ENCODE assay signal across 18 cellular contexts in the genomic region with DNA sequence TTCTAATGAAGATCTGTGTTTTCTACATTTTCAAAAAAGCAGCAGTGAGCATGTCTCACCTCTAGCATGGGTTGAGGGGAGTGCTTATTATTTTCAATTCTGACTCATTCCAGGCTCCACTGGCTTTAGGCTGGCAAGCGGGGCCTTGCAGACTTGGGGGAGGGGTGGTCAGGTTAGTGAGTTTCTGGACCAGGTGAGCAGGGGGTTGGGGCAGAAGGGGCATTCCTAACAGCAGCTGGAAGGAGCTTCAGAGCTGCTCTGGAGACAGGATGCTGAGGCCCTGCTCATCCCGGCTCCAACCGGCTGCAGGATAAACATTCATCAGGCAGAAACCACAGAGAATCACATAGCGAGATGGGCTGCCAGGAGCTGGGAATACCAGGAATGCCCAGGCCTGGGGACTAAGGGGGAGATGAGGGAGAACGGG. TPM values are rescaled to one million over a fixed set of nuclear protein-coding genes. Genes with fewer than 3 reads are reported as not detected.
A peak's percentile ranks its signal among the peaks of the same experiment; 100 is the strongest.
DNase-seq lines count a peak whose midpoint lies in the region; ATAC-seq and TF ChIP-seq lines count a peak whose summit lies in the region.
"Had no signal": no experiment of that assay in that cellular context is flagged by ENCODE, and none has a peak within 500 bp of the region (broad histone marks: within the 10 kb centered on the region; RNA-seq: fewer than 3 reads in every experiment).

No MANE protein-coding gene starts in this region.

- H2BK5ac ChIP-seq in IMR-90 (ENCODE audit: low read depth, low read length, poor library complexity, severe bottlenecking): peak overlapping the region; percentile 85

- peak overlapping the region; percentile 83 for H3K4ac ChIP-seq in IMR-90 (ENCODE audit: low read depth, low read length)

- H3K4me3 ChIP-seq in IMR-90 (ENCODE audit: insufficient read depth, low read depth, low read length): no peak overlapping the region
- no peak overlapping the region for H3K4me3 ChIP-seq in mammary epithelial cell (replicated peaks in 1 of 3; ENCODE audit: insufficient read depth in 1 of 3, low read depth in 2 of 3, low read length in 3 of 3)
- H3K4me3 ChIP-seq: GM12878, K562, left ventricle myocardium inferior had no signal

- H2AK5ac ChIP-seq in IMR-90 (ENCODE audit: low read depth, low read length): peak overlapping the region; percentile 94

- peak overlapping the region; percentile 84 for H2BK120ac ChIP-seq in IMR-90 (ENCODE audit: low read depth, low read length)

- POLR2A ChIA-PET in IMR-90 (lab: Charles Lee; ENCODE audit: unreplicated experiment): no interaction called here

- no peak overlapping the region for H3K4me3 Mint-ChIP-seq in nephron
- no peak overlapping the region for H3K4me3 Mint-ChIP-seq in stimulated activated naive B cell treated with anti-CD40 and anti-IgM and Interleukin-4, amounts not matched to agents 10 μg/mL and 1 μg/mL and 100 μg/mL, for 72 hours

- CTCF ChIA-PET in IMR-90 (lab: Yijun Ruan, JAX): interaction anchor here (1.6 kb wide), 1 partner anchor 10 kb away, joined by 7 read pairs; no protein-coding TSS in a partner anchor
- CTCF ChIA-PET in mammary epithelial cell (lab: Charles Lee; ENCODE audit: low non-redundant PET): no interaction called here

- peak overlapping the region; percentile 64 for H3K14ac ChIP-seq in IMR-90 (replicated peaks; ENCODE audit: low read depth, low read length)

- H3K79me2 ChIP-seq in mammary epithelial cell (ENCODE audit: insufficient read depth, low read length): no peaks in the 10 kb centered on the region

- H3K4me1 ChIP-seq in IMR-90 (ENCODE audit: control insufficient read depth, insufficient read depth, low read length) (peaks cover 16% of the 10 kb centered on the region), mammary epithelial cell (ENCODE audit: insufficient read depth, low read length) (peaks cover 66% of the 10 kb centered on the region)
- H3K4me1 ChIP-seq: left ventricle myocardium inferior had no signal

- dilution Hi-C loops in IMR-90 (cut with HindIII; ENCODE audit: low sequenced_read_pairs, unreplicated experiment): no loop called here
- dilution Hi-C loops in mammary epithelial cell (cut with HindIII; ENCODE audit: low sequenced_read_pairs): loop anchor here (10.0 kb wide), 1 partner anchor 624 kb away; no protein-coding TSS in a partner anchor

- H2BK15ac ChIP-seq in IMR-90 (ENCODE audit: low read depth, low read length): peak overlapping the region; percentile 67; the same call in 2 of the 3 replicates

- H3K27me3 Mint-ChIP-seq in nephron (ENCODE audit: low read depth): peaks cover 19% of the 10 kb centered on the region
- peaks cover 38 to 42% of the 10 kb centered on the region in 2 donors for H3K27me3 Mint-ChIP-seq in stimulated activated naive B cell treated with anti-CD40 and anti-IgM and Interleukin-4, amounts not matched to agents 10 μg/mL and 1 μg/mL and 100 μg/mL, for 72 hours

- peak overlapping the region; percentile 81 for H2AK9ac ChIP-seq in IMR-90 (replicated peaks; ENCODE audit: low read depth, low read length, poor library complexity)

- peaks cover 11% of the 10 kb centered on the region for H3K9me1 ChIP-seq in IMR-90 (ENCODE audit: insufficient read depth, low read length)

- peak overlapping the region; percentile 81 for H2AFZ ChIP-seq in IMR-90 (replicated peaks; ENCODE audit: low read length, poor library complexity)
- peak overlapping the region; percentile 11 for H2AFZ ChIP-seq in mammary epithelial cell (ENCODE audit: low read depth, low read length)

- in situ Hi-C loops in IMR-90 (cut with MboI; ENCODE audit: low sequenced_read_pairs) (no loop called here), mammary epithelial cell (cut with MboI; ENCODE audit: low sequenced_read_pairs in 2 of 2) (no loop called here)

- H3K27ac Mint-ChIP-seq in nephron: peak overlapping the region; percentile 49 to 81 (median 69)
- no peak overlapping the region for H3K27ac Mint-ChIP-seq in stimulated activated naive B cell treated with anti-CD40 and anti-IgM and Interleukin-4, amounts not matched to agents 10 μg/mL and 1 μg/mL and 100 μg/mL, for 72 hours
- H3K27ac Mint-ChIP-seq: activated naive CD4-positive, alpha-beta T cell treated with anti-CD3 and anti-CD28 coated beads, Interleukin-2, amount 50 U/mL, for 72 hours; CD4-positive, CD25-positive, alpha-beta regulatory T cell had no signal

- H3K9ac ChIP-seq in IMR-90 (ENCODE audit: low read depth, low read length) (no peak overlapping the region), mammary epithelial cell (ENCODE audit: insufficient read depth, low read length) (peak overlapping the region; percentile 74)

- peak overlapping the region; percentile 62 for H3K18ac ChIP-seq in IMR-90 (ENCODE audit: low read depth, low read length)

- no peaks in the 10 kb centered on the region for H3K9me3 ChIP-seq in IMR-90 (ENCODE audit: control insufficient read depth, insufficient read depth, low read length)
- H3K9me3 ChIP-seq in mammary epithelial cell (replicated peaks; ENCODE audit: insufficient read depth, low read length): no peaks in the 10 kb centered on the region
- H3K9me3 ChIP-seq: left ventricle myocardium inferior had no signal

- DNase-seq in COLO668 (lab: John Stamatoyannopoulos, UW; ENCODE audit: unreplicated experiment) (peak; percentile 58), IMR-90 (peak; percentile 59), mammary epithelial cell (peak; percentile 83), NCI-H1694 (lab: John Stamatoyannopoulos, UW) (no peak)
- no peak for DNase-seq in activated CD4-positive, alpha-beta T cell treated with anti-CD3 and anti-CD28 coated beads for 1 hour
- no peak for DNase-seq in effector CD4-positive, alpha-beta T cell
- DNase-seq in stimulated activated naive B cell treated with anti-CD40 and anti-IgM and Interleukin-4, amounts not matched to agents 10 μg/mL and 1 μg/mL and 100 μg/mL, for 72 hours: no peak
- DNase-seq: CD4-positive, CD25-positive, alpha-beta regulatory T cell; cortex of kidney; left ventricle myocardium inferior; NCI-H2081 treated with DMSO at 0.1 percent for 48 hours; nucleus accumbens; OCI-M1 had no signal

- peak overlapping the region; percentile 87 for H2BK20ac ChIP-seq in IMR-90 (ENCODE audit: low read depth, low read length)

- WGBS in IMR-90 (ENCODE audit: extremely low coverage in 2 of 2, insufficient read length in 1 of 2), 2 experiments: no CpG with 5 or more reads among the region's 5 CpGs
- 4% methylated on average over 4 of the region's 5 CpGs for WGBS in mammary epithelial cell (ENCODE audit: low coverage, missing lambda C conversion rate)

- H3K56ac ChIP-seq in IMR-90 (ENCODE audit: extremely low read depth, insufficient read depth, low read length): peak overlapping the region; percentile 45; the same call in 1 of the 2 replicates

- H3K36me3 ChIP-seq in IMR-90 (ENCODE audit: control insufficient read depth, insufficient read depth, low read length) (no peaks in the 10 kb centered on the region), mammary epithelial cell (ENCODE audit: insufficient read depth, low read length) (no peaks in the 10 kb centered on the region)
- H3K36me3 ChIP-seq: left ventricle myocardium inferior had no signal

- no peaks in the 10 kb centered on the region for H3K9me3 Mint-ChIP-seq in nephron
- no peaks in the 10 kb centered on the region for H3K9me3 Mint-ChIP-seq in stimulated activated naive B cell treated with anti-CD40 and anti-IgM and Interleukin-4, amounts not matched to agents 10 μg/mL and 1 μg/mL and 100 μg/mL, for 72 hours
- H3K9me3 Mint-ChIP-seq: activated naive CD4-positive, alpha-beta T cell treated with anti-CD3 and anti-CD28 coated beads, Interleukin-2, amount 50 U/mL, for 72 hours; CD4-positive, CD25-positive, alpha-beta regulatory T cell had no signal

- no peaks in the 10 kb centered on the region for H3K36me3 Mint-ChIP-seq in nephron (ENCODE audit: low read depth)
- H3K36me3 Mint-ChIP-seq in stimulated activated naive B cell treated with anti-CD40 and anti-IgM and Interleukin-4, amounts not matched to agents 10 μg/mL and 1 μg/mL and 100 μg/mL, for 72 hours: no peaks in the 10 kb centered on the region
- H3K36me3 Mint-ChIP-seq: activated naive CD4-positive, alpha-beta T cell treated with anti-CD3 and anti-CD28 coated beads, Interleukin-2, amount 50 U/mL, for 72 hours; CD4-positive, CD25-positive, alpha-beta regulatory T cell had no signal

- peak overlapping the region; percentile 60; the same call in 1 of the 2 replicates for H3K23ac ChIP-seq in IMR-90 (ENCODE audit: low read depth, low read length)

- BruUV-seq in IMR-90 (replicated peaks; lab: Mats Ljungman, UMichigan) (no TSS peak), mammary epithelial cell (replicated peaks; lab: Mats Ljungman, UMichigan) (no TSS peak)

- H3K27me3 ChIP-seq in IMR-90 (ENCODE audit: control insufficient read depth, insufficient read depth, low read length) (no peaks in the 10 kb centered on the region), mammary epithelial cell (ENCODE audit: insufficient read depth, low read length) (no peaks in the 10 kb centered on the region)

- H4K91ac ChIP-seq in IMR-90 (ENCODE audit: insufficient read depth, low read depth, low read length): peak overlapping the region; percentile 93

- ATAC-seq in IMR-90 (ENCODE audit: low read depth): peak; percentile 88
- no peak for ATAC-seq in stimulated activated naive B cell treated with anti-CD40 and anti-IgM and Interleukin-4, amounts not matched to agents 10 μg/mL and 1 μg/mL and 100 μg/mL, for 72 hours (replicated peaks)
- ATAC-seq: activated naive CD4-positive, alpha-beta T cell treated with anti-CD3 and anti-CD28 coated beads, Interleukin-2, amount 50 U/mL, for 72 hours; GM12878; K562 had no signal

- no peak for TF ChIP-seq RAD21 in IMR-90 (IDR thresholded peaks at IDR 0.05; ENCODE audit: low read length)

- TF ChIP-seq POLR2A in IMR-90 (IDR thresholded peaks at IDR 0.05; ENCODE audit: low read depth, low read length): no peak

- H4K5ac ChIP-seq in IMR-90 (ENCODE audit: low read depth, low read length): peak overlapping the region; percentile 45; the same call in 1 of the 2 replicates

- intact Hi-C loops in IMR-90 (cut with micrococcal nuclease): no loop called here
- intact Hi-C loops in mammary epithelial cell (cut with micrococcal nuclease): loop anchor here (1.0 kb wide), 1 partner anchor 16 kb away; no protein-coding TSS in a partner anchor

- H4K20me1 ChIP-seq in IMR-90 (ENCODE audit: insufficient read depth, low read length): no peaks in the 10 kb centered on the region
- no peaks in the 10 kb centered on the region for H4K20me1 ChIP-seq in mammary epithelial cell (ENCODE audit: insufficient read depth, low read length)

- H3K79me1 ChIP-seq in IMR-90 (ENCODE audit: low read depth in 1 of 2, low read length in 2 of 2): no peaks in the 10 kb centered on the region

- H3K27ac ChIP-seq in IMR-90 (ENCODE audit: insufficient read depth, low read length) (peak overlapping the region; percentile 21), mammary epithelial cell (ENCODE audit: insufficient read depth, low read depth, low read length) (peak overlapping the region; percentile 87)
- H3K27ac ChIP-seq: left ventricle myocardium inferior had no signal

- TF ChIP-seq CTCF in IMR-90 (conservative IDR thresholded peaks at IDR 0.05; ENCODE audit: low read depth, low read length) (no peak), mammary epithelial cell (conservative IDR thresholded peaks at IDR 0.05 in 1 of 2, IDR thresholded peaks at IDR 0.05 in 1 of 2; ENCODE audit: extremely low read depth in 1 of 2, insufficient read depth in 1 of 2, low read depth in 1 of 2, low read length in 2 of 2) (no peak), nephron (IDR thresholded peaks at IDR 0.05; ENCODE audit: unreplicated experiment in 3 of 3) (no peak)

- H3K4me2 ChIP-seq in IMR-90 (ENCODE audit: low read depth, low read length) (peak overlapping the region; percentile 8; the same call in 1 of the 2 replicates), mammary epithelial cell (ENCODE audit: insufficient read depth, low read depth, low read length) (peak overlapping the region; percentile 4)

- peak overlapping the region; percentile 62 to 75; a peak in 3 of 4 replicates for H4K8ac ChIP-seq in IMR-90 (ENCODE audit: low read depth in 2 of 2, low read length in 2 of 2)

- H3K4me1 Mint-ChIP-seq in nephron: peaks cover 25% of the 10 kb centered on the region
- H3K4me1 Mint-ChIP-seq in stimulated activated naive B cell treated with anti-CD40 and anti-IgM and Interleukin-4, amounts not matched to agents 10 μg/mL and 1 μg/mL and 100 μg/mL, for 72 hours: no peaks in the 10 kb centered on the region
- H3K4me1 Mint-ChIP-seq: CD4-positive, CD25-positive, alpha-beta regulatory T cell had no signal

RNA-seq across cellular contexts. Expression of gene KRT19, which starts 10.5 kb away (rescaled TPM):
- 14.7 and 18.1 TPM in 2 replicates for total RNA-seq in IMR-90 (2012; rRNA removed)
- 12.0 and 12.5 TPM in 2 replicates for polyA plus RNA-seq in IMR-90 (2012; rRNA removed)
- polyA plus RNA-seq in IMR-90 (2012; cell fraction: cytosol; rRNA removed): 12.7 and 12.8 TPM in 2 replicates
- 5.0 and 8.4 TPM in 2 replicates for polyA plus RNA-seq in IMR-90 (2012; cell fraction: nucleus; rRNA removed; ENCODE audit: low replicate concordance)
- total RNA-seq in mammary epithelial cell: 10 to 100 TPM in 1 of 2 donors, not detected in 1; 29.3 TPM
- 1.7 TPM for polyA plus RNA-seq in mammary epithelial cell
- not detected for polyA minus RNA-seq in mammary epithelial cell
- total RNA-seq: activated CD8-positive, alpha-beta memory T cell treated with anti-CD3 and anti-CD28 coated beads for 36 hours; activated naive CD4-positive, alpha-beta T cell treated with anti-CD3 and anti-CD28 coated beads, Interleukin-2, amount 50 U/mL, for 72 hours; CD4-positive, CD25-positive, alpha-beta regulatory T cell had no signal
- polyA plus RNA-seq: CD4-positive, CD25-positive, alpha-beta regulatory T cell had no signal

RNA-seq across cellular contexts. Expression of gene KRT15, which starts 19.9 kb away (rescaled TPM):
- total RNA-seq in IMR-90 (2012; rRNA removed) (2.9 and 3.6 TPM in 2 replicates), mammary epithelial cell (1,000 to 10,000 TPM in 1 of 2 donors, 100 to 1,000 TPM in 1; 302 to 1,980 TPM)
- polyA plus RNA-seq in IMR-90 (2012; rRNA removed) (5.3 and 7.6 TPM in 2 replicates), mammary epithelial cell (2,083 TPM)
- 3.4 and 3.7 TPM in 2 replicates for polyA plus RNA-seq in IMR-90 (2012; cell fraction: cytosol; rRNA removed)
- polyA plus RNA-seq in IMR-90 (2012; cell fraction: nucleus; rRNA removed; ENCODE audit: low replicate concordance): 17.3 and 18.6 TPM in 2 replicates
- polyA minus RNA-seq in mammary epithelial cell: 1,726 TPM
- total RNA-seq: activated CD8-positive, alpha-beta memory T cell treated with anti-CD3 and anti-CD28 coated beads for 36 hours; activated naive CD4-positive, alpha-beta T cell treated with anti-CD3 and anti-CD28 coated beads, Interleukin-2, amount 50 U/mL, for 72 hours; CD4-positive, CD25-positive, alpha-beta regulatory T cell; left ventricle myocardium inferior had no signal
- polyA plus RNA-seq: CD4-positive, CD25-positive, alpha-beta regulatory T cell had no signal

RNA-seq across cellular contexts. Expression of gene KRT13, which starts 33.2 kb away (rescaled TPM):
- total RNA-seq in IMR-90 (2012; rRNA removed) (0.18 and 0.28 TPM in 2 replicates), mammary epithelial cell (1 to 10 TPM in 1 of 2 donors, under 1 TPM in 1; 0.17 to 1.4 TPM)
- polyA plus RNA-seq in IMR-90 (2012; rRNA removed) (0.56 and 0.60 TPM in 2 replicates), mammary epithelial cell (1.2 TPM)
- polyA plus RNA-seq in IMR-90 (2012; cell fraction: cytosol; rRNA removed): 0.42 and 0.44 TPM in 2 replicates
- polyA plus RNA-seq in IMR-90 (2012; cell fraction: nucleus; rRNA removed; ENCODE audit: low replicate concordance): 0.61 and 0.87 TPM in 2 replicates
- polyA minus RNA-seq in mammary epithelial cell: not detected
- total RNA-seq: activated CD8-positive, alpha-beta memory T cell treated with anti-CD3 and anti-CD28 coated beads for 36 hours; activated naive CD4-positive, alpha-beta T cell treated with anti-CD3 and anti-CD28 coated beads, Interleukin-2, amount 50 U/mL, for 72 hours; CD4-positive, CD25-positive, alpha-beta regulatory T cell; GM12878; left ventricle myocardium inferior had no signal
- polyA plus RNA-seq: CD4-positive, CD25-positive, alpha-beta regulatory T cell; GM12878 had no signal

RNA-seq across cellular contexts. Expression of gene KRT9, which starts 33.3 kb away (rescaled TPM):
- total RNA-seq in IMR-90 (2012; rRNA removed) (not detected in 2 replicates), mammary epithelial cell (under 1 TPM; 0.17 to 0.80 TPM)
- polyA plus RNA-seq in IMR-90 (2012; rRNA removed) (not detected in 2 replicates), mammary epithelial cell (0.35 TPM)
- not detected in 2 replicates for polyA plus RNA-seq in IMR-90 (2012; cell fraction: cytosol; rRNA removed)
- not detected in 2 replicates for polyA plus RNA-seq in IMR-90 (2012; cell fraction: nucleus; rRNA removed; ENCODE audit: low replicate concordance)
- polyA minus RNA-seq in mammary epithelial cell: not detected
- total RNA-seq: activated CD8-positive, alpha-beta memory T cell treated with anti-CD3 and anti-CD28 coated beads for 36 hours; activated naive CD4-positive, alpha-beta T cell treated with anti-CD3 and anti-CD28 coated beads, Interleukin-2, amount 50 U/mL, for 72 hours; CD4-positive, CD25-positive, alpha-beta regulatory T cell; GM12878; K562; left ventricle myocardium inferior had no signal
- polyA plus RNA-seq: CD4-positive, CD25-positive, alpha-beta regulatory T cell; GM12878 had no signal

RNA-seq across cellular contexts. Expression of gene KRT14, which starts 48.1 kb away (rescaled TPM):
- total RNA-seq in IMR-90 (2012; rRNA removed) (not detected in 2 replicates), mammary epithelial cell (1,000 to 10,000 TPM; 4,602 to 9,976 TPM)
- polyA plus RNA-seq in IMR-90 (2012; rRNA removed) (not detected in 2 replicates), mammary epithelial cell (26,464 TPM)
- not detected in 2 replicates for polyA plus RNA-seq in IMR-90 (2012; cell fraction: cytosol; rRNA removed)
- 0.06 TPM in 1 of 2 replicates, not detected in the other for polyA plus RNA-seq in IMR-90 (2012; cell fraction: nucleus; rRNA removed; ENCODE audit: low replicate concordance)
- 15,260 TPM for polyA minus RNA-seq in mammary epithelial cell
- total RNA-seq: activated CD8-positive, alpha-beta memory T cell treated with anti-CD3 and anti-CD28 coated beads for 36 hours; activated naive CD4-positive, alpha-beta T cell treated with anti-CD3 and anti-CD28 coated beads, Interleukin-2, amount 50 U/mL, for 72 hours; CD4-positive, CD25-positive, alpha-beta regulatory T cell; GM12878; K562; left ventricle myocardium inferior had no signal
- polyA plus RNA-seq: CD4-positive, CD25-positive, alpha-beta regulatory T cell had no signal

Comparison
In these comparisons a context has a peak if more than half of its experiments do, and no peak if none do; other contexts are left out.
1. DNase-seq: peak in COLO668 (single experiment), IMR-90 (single experiment) and mammary epithelial cell (single experiment); none in NCI-H1694 (single experiment), activated CD4-positive, alpha-beta T cell treated with anti-CD3 and anti-CD28 coated beads for 1 hour (single experiment), effector CD4-positive, alpha-beta T cell (single experiment) and stimulated activated naive B cell treated with anti-CD40 and anti-IgM and Interleukin-4, amounts not matched to agents 10 μg/mL and 1 μg/mL and 100 μg/mL, for 72 hours (single experiment).
2. RNA of gene KRT15, which starts 19.9 kb away (total RNA-seq): 302 to 1,980 TPM in mammary epithelial cell; 2.9 to 3.6 TPM in IMR-90; every median in the first group is over 10 times any median in the second.